ENCODE assay signal across 10 cellular contexts in the genomic region with DNA sequence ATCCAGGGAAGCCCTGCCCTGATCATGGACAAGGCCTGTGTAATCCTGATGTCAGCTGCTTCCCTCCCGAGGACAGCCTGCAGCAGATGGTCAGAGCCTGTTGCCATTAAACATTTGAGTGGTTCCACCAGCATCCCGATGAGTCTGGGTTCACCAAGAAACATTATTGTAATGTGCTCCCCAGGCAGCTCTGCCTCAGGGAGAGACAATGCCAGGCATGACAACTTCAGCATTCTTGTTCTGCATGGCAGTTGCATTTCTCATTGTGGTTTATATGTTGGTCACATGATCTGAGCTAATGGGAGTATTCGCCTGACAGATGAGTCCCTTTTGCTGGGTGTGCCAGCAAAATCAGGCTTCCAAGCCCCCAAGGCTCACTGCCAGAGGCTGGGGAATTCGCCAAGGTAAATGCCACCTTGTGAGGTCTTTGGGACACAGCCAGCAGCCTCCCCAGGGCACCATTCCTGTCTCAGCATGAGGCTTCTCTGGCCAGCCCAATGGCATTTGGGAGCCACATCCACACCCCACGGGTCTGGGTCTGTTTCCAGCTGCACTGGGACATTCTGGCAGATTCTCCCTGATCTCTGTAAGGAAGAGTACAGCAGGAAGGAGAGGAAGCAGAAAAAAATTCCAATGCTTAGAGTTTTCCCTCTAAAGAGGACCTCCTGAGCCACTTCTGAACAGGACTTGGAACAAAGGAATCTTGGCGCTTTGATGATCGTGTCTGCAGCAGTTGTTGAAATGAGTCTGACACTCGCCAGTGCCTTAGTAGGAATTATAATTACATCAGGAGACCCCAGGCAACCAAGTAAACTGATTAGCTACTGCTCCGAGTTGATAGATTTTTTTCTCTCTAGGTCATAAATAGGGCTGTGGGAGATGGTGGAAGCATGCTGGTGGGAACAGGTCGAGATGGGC. TPM values are rescaled to one million over a fixed set of nuclear protein-coding genes. Genes with fewer than 3 reads are reported as not detected.
DNase-seq lines count a peak whose midpoint lies in the region; ATAC-seq lines count a peak whose summit lies in the region.
"Had no signal": no experiment of that assay in that cellular context is flagged by ENCODE, and none has a peak within 500 bp of the region (broad histone marks: within the 10 kb centered on the region; RNA-seq: fewer than 3 reads in every experiment).

No MANE protein-coding gene starts in this region.

- no peak for ATAC-seq in HG02763 (IDR thresholded peaks at IDR 0.05; ENCODE audit: unreplicated experiment)

- H2AK5ac ChIP-seq in mesenchymal stem cell (ENCODE audit: low read length, severe bottlenecking), result peak overlapping the region; percentile 100

- no peak overlapping the region for H2AFZ ChIP-seq in mesenchymal stem cell (ENCODE audit: low read depth, low read length)

- H3K27ac ChIP-seq in mesenchymal stem cell (ENCODE audit: low read length, poor library complexity, severe bottlenecking), result peak overlapping the region; percentile 86

- H3K18ac ChIP-seq in mesenchymal stem cell (ENCODE audit: low read depth in 1 of 2, low read length in 2 of 2), result no peak overlapping the region

- no peak overlapping the region for H3K23ac ChIP-seq in mesenchymal stem cell (ENCODE audit: low read length in 2 of 2)

- H3K79me1 ChIP-seq in mesenchymal stem cell (replicated peaks; ENCODE audit: low read length, poor library complexity, severe bottlenecking), result peaks cover 25% of the 10 kb centered on the region

- H2BK15ac ChIP-seq in mesenchymal stem cell (ENCODE audit: low read depth, poor library complexity, severe bottlenecking), result no peak overlapping the region

- 71% methylated on average over 10 of the region's 10 CpGs for WGBS in mesenchymal stem cell

- peaks cover 0 to 21% of the 10 kb centered on the region in 2 experiments for H3K36me3 ChIP-seq in mesenchymal stem cell (ENCODE audit: control insufficient read depth in 1 of 2, insufficient read depth in 2 of 2, low read depth in 1 of 2, low read length in 2 of 2)

- H3K27me3 ChIP-seq in mesenchymal stem cell (ENCODE audit: control insufficient read depth in 1 of 2, insufficient read depth in 1 of 2, low read length in 2 of 2), result peaks cover 0 to 71% of the 10 kb centered on the region in 2 experiments

- H3K4me1 ChIP-seq in mesenchymal stem cell (ENCODE audit: control insufficient read depth, insufficient read depth, low read depth, low read length), result peaks cover 32% of the 10 kb centered on the region

- H3K4ac ChIP-seq in mesenchymal stem cell (ENCODE audit: low read depth in 1 of 2, low read length in 2 of 2), result no peak overlapping the region

- no peak overlapping the region for H3K9ac ChIP-seq in mesenchymal stem cell (ENCODE audit: low read length)

- H2BK12ac ChIP-seq in mesenchymal stem cell (ENCODE audit: low read length in 2 of 2), result no peak overlapping the region

- H4K8ac ChIP-seq in mesenchymal stem cell (ENCODE audit: low read length), result no peak overlapping the region

- peak overlapping the region; percentile 36 for H3K4me2 ChIP-seq in mesenchymal stem cell (ENCODE audit: low read length, poor library complexity, severe bottlenecking)

- H3K9me3 ChIP-seq in mesenchymal stem cell (ENCODE audit: control insufficient read depth, low read length), result peaks cover 4% of the 10 kb centered on the region

- H3K4me3 ChIP-seq in mesenchymal stem cell (ENCODE audit: insufficient read depth in 1 of 2, low read depth in 1 of 2, low read length in 2 of 2), result no peak overlapping the region

- H2BK120ac ChIP-seq in mesenchymal stem cell (ENCODE audit: low read depth, low read length), result no peak overlapping the region

- DNase-seq in Daoy (ENCODE audit: low read depth) (peak; percentile 90), NCI-H1694 (lab: John Stamatoyannopoulos, UW) (peak; percentile 73), astrocyte of the hippocampus (ENCODE audit: low read depth, low spot score) (peak; percentile 94), mesenchymal stem cell (peak; percentile 7), NK-92 (lab: John Stamatoyannopoulos, UW; ENCODE audit: unreplicated experiment) (no peak), Ammon's horn (ENCODE audit: low spot score) (no peak), iPS-NIHi7 (ENCODE audit: extremely low spot score) (no peak)
- DNase-seq: activated B cell treated with CpG ODN at 0.5 μM for 24 hours, dermis blood vessel endothelial cell had no signal

- H2BK5ac ChIP-seq in mesenchymal stem cell (ENCODE audit: low read depth, low read length, poor library complexity, severe bottlenecking), result peak overlapping the region; percentile 57

- H4K91ac ChIP-seq in mesenchymal stem cell (ENCODE audit: low read length), result no peak overlapping the region

- H3K14ac ChIP-seq in mesenchymal stem cell (ENCODE audit: low read length in 2 of 2), result no peak overlapping the region

RNA-seq across cellular contexts. Expression of gene KCNIP1, which starts 18.6 kb away (rescaled TPM):
- 1.9 and 3.9 TPM in 2 replicates for total RNA-seq in Daoy (2014; rRNA removed; shearing (Covaris generic))
- polyA plus RNA-seq in mesenchymal stem cell (2013, experiment 1 of 2), result not detected
- polyA plus RNA-seq in mesenchymal stem cell (2013, experiment 2 of 2), result not detected
- total RNA-seq: activated B cell treated with CpG ODN at 0.5 μM for 24 hours had no signal

Comparison
In these comparisons a context has a peak if more than half of its experiments do, and no peak if none do; other contexts are left out.
1. DNase-seq: peak in Daoy (single experiment), NCI-H1694 (single experiment), astrocyte of the hippocampus (single experiment) and mesenchymal stem cell (single experiment); none in NK-92 (single experiment), Ammon's horn (single experiment) and iPS-NIHi7 (single experiment).